In the genomic region with DNA sequence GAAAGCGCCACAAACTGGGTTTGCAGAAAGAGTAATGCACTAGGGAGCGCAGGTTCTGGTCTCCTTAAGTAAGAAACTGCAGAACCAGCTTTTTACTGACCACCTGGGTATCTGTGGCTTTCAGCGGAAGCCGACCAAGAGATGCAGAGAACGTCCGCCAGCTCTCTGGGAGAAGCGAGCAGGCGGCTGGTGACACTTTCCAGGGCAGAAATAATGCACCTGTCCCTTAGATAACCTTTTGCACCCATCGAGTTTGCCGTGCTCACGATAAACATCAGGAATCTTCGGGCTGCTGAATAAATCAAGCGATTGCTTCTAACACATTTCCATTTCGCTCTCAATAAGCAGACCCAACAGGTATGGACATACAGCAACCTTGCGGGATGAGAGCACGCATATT, we compare ENCODE assay signal across 1 cellular context.
TF ChIP-seq lines count a peak whose summit lies in the region.

No MANE protein-coding gene starts in this region.

TF ChIP-seq in GM12878, 131 proteins besides CTCF, POLR2A, EP300 and RAD21 (continued from another document):
- TF ChIP-seq, protein P1, sequence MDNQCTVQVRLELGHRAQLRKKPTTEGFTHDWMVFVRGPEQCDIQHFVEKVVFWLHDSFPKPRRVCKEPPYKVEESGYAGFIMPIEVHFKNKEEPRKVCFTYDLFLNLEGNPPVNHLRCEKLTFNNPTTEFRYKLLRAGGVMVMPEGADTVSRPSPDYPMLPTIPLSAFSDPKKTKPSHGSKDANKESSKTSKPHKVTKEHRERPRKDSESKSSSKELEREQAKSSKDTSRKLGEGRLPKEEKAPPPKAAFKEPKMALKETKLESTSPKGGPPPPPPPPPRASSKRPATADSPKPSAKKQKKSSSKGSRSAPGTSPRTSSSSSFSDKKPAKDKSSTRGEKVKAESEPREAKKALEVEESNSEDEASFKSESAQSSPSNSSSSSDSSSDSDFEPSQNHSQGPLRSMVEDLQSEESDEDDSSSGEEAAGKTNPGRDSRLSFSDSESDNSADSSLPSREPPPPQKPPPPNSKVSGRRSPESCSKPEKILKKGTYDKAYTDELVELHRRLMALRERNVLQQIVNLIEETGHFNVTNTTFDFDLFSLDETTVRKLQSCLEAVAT (IDR thresholded peaks at IDR 0.05) = no peak
- TF ChIP-seq, protein P2, sequence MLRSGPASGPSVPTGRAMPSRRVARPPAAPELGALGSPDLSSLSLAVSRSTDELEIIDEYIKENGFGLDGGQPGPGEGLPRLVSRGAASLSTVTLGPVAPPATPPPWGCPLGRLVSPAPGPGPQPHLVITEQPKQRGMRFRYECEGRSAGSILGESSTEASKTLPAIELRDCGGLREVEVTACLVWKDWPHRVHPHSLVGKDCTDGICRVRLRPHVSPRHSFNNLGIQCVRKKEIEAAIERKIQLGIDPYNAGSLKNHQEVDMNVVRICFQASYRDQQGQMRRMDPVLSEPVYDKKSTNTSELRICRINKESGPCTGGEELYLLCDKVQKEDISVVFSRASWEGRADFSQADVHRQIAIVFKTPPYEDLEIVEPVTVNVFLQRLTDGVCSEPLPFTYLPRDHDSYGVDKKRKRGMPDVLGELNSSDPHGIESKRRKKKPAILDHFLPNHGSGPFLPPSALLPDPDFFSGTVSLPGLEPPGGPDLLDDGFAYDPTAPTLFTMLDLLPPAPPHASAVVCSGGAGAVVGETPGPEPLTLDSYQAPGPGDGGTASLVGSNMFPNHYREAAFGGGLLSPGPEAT (IDR thresholded peaks at IDR 0.05; ENCODE audit: low read depth) = no peak
- TF ChIP-seq, protein P3, sequence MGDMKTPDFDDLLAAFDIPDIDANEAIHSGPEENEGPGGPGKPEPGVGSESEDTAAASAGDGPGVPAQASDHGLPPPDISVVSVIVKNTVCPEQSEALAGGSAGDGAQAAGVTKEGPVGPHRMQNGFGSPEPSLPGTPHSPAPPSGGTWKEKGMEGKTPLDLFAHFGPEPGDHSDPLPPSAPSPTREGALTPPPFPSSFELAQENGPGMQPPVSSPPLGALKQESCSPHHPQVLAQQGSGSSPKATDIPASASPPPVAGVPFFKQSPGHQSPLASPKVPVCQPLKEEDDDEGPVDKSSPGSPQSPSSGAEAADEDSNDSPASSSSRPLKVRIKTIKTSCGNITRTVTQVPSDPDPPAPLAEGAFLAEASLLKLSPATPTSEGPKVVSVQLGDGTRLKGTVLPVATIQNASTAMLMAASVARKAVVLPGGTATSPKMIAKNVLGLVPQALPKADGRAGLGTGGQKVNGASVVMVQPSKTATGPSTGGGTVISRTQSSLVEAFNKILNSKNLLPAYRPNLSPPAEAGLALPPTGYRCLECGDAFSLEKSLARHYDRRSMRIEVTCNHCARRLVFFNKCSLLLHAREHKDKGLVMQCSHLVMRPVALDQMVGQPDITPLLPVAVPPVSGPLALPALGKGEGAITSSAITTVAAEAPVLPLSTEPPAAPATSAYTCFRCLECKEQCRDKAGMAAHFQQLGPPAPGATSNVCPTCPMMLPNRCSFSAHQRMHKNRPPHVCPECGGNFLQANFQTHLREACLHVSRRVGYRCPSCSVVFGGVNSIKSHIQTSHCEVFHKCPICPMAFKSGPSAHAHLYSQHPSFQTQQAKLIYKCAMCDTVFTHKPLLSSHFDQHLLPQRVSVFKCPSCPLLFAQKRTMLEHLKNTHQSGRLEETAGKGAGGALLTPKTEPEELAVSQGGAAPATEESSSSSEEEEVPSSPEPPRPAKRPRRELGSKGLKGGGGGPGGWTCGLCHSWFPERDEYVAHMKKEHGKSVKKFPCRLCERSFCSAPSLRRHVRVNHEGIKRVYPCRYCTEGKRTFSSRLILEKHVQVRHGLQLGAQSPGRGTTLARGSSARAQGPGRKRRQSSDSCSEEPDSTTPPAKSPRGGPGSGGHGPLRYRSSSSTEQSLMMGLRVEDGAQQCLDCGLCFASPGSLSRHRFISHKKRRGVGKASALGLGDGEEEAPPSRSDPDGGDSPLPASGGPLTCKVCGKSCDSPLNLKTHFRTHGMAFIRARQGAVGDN (IDR thresholded peaks at IDR 0.05) = no peak
- TF ChIP-seq ZNF24 (IDR thresholded peaks at IDR 0.05) (no peak), PAX5 (IDR thresholded peaks at IDR 0.05; ENCODE audit: borderline replicate concordance, low read depth, low read length) (no peak)
